20 cellular contexts compared by ENCODE assay signal in genomic region chr16:24174977-24175376, GRCh38.
"Had no signal": no experiment of that assay in that cellular context is flagged by ENCODE, and none has a peak within 500 bp of the region (broad histone marks: within the 10 kb centered on the region; RNA-seq: fewer than 3 reads in every experiment).

No MANE protein-coding gene starts in this region.

- H3K27ac Mint-ChIP-seq: activated CD8-positive, alpha-beta T cell treated with anti-CD3 and anti-CD28 coated beads, Interleukin-2, amount 10 ng/mL, durations not matched to agents 7 days and 5 days; activated naive CD8-positive, alpha-beta T cell treated with anti-CD3 and anti-CD28 coated beads, Interleukin-2, amount 10 ng/mL, durations not matched to agents 7 days and 5 days; T-helper 1 cell treated with Interleukin-12 subunit alpha and Interleukin-12 subunit beta and Interleukin-4 antibody, amounts not matched to agents 30 μg/mL and 1 μg/mL, for 36 hours had no signal

- H3K9me3 Mint-ChIP-seq: activated naive CD8-positive, alpha-beta T cell treated with anti-CD3 and anti-CD28 coated beads, Interleukin-2, amount 10 ng/mL, durations not matched to agents 7 days and 5 days; T-helper 1 cell treated with Interleukin-12 subunit alpha and Interleukin-12 subunit beta and Interleukin-4 antibody, amounts not matched to agents 30 μg/mL and 1 μg/mL, for 36 hours had no signal

- DNase-seq: activated CD4-positive, alpha-beta T cell treated with anti-CD3 and anti-CD28 coated beads for 4 hours; activated CD8-positive, alpha-beta memory T cell treated with anti-CD3 and anti-CD28 coated beads, Interleukin-2, amount 50 U/mL, for 48 hours; activated CD8-positive, alpha-beta T cell treated with anti-CD3 and anti-CD28 coated beads, Interleukin-2, amount 10 ng/mL, durations not matched to agents 7 days and 5 days; activated naive CD4-positive, alpha-beta T cell treated with anti-CD3 and anti-CD28 coated beads, Interleukin-2, amount 50 U/mL, for 16 hours; activated naive CD8-positive, alpha-beta T cell treated with anti-CD3 and anti-CD28 coated beads, Interleukin-2, amount 10 ng/mL, durations not matched to agents 7 days and 5 days; activated T-cell treated with anti-CD3 and anti-CD28 coated beads, Interleukin-2, amount 50 U/mL, for 1 hour; adrenal gland; aorta; KG1; MV-4-11; NCI-H1092 treated with DMSO at 0.1 percent for 48 hours; NCI-H1436; NCI-H1694 treated with DMSO at 0.1 percent for 48 hours; NCI-H2081; NCI-H524; PC-9; SHP77 treated with DMSO at 0.1 percent for 48 hours had no signal

- H3K27me3 ChIP-seq: adrenal gland, breast epithelium had no signal

- H3K4me1 Mint-ChIP-seq: activated naive CD8-positive, alpha-beta T cell treated with anti-CD3 and anti-CD28 coated beads, Interleukin-2, amount 10 ng/mL, durations not matched to agents 7 days and 5 days had no signal

- ATAC-seq: activated CD4-positive, CD25-positive, alpha-beta regulatory T cell treated with anti-CD3 and anti-CD28 coated beads, Interleukin-2, amount 50 U/mL, for 24 hours; activated CD8-positive, alpha-beta T cell treated with anti-CD3 and anti-CD28 coated beads, Interleukin-2, amount 10 ng/mL, durations not matched to agents 7 days and 5 days had no signal

- H3K36me3 ChIP-seq: adrenal gland, breast epithelium had no signal

- H3K4me1 ChIP-seq: adrenal gland, breast epithelium had no signal

- H3K27me3 Mint-ChIP-seq: activated naive CD8-positive, alpha-beta T cell treated with anti-CD3 and anti-CD28 coated beads, Interleukin-2, amount 10 ng/mL, durations not matched to agents 7 days and 5 days had no signal

- H3K4me3 ChIP-seq: adrenal gland, breast epithelium, PC-9 had no signal

- H2AFZ ChIP-seq: PC-9 had no signal

- H3K4me2 ChIP-seq: PC-9 had no signal

- H3K4me3 Mint-ChIP-seq: activated CD8-positive, alpha-beta T cell treated with anti-CD3 and anti-CD28 coated beads, Interleukin-2, amount 10 ng/mL, durations not matched to agents 7 days and 5 days; activated naive CD8-positive, alpha-beta T cell treated with anti-CD3 and anti-CD28 coated beads, Interleukin-2, amount 10 ng/mL, durations not matched to agents 7 days and 5 days; T-helper 1 cell treated with Interleukin-12 subunit alpha and Interleukin-12 subunit beta and Interleukin-4 antibody, amounts not matched to agents 30 μg/mL and 1 μg/mL, for 36 hours had no signal

- H3K9me3 ChIP-seq: adrenal gland, breast epithelium had no signal

- H3K27ac ChIP-seq: adrenal gland, breast epithelium, PC-9 had no signal
